ENCODE assay signal across 17 cellular contexts in the genomic region with DNA sequence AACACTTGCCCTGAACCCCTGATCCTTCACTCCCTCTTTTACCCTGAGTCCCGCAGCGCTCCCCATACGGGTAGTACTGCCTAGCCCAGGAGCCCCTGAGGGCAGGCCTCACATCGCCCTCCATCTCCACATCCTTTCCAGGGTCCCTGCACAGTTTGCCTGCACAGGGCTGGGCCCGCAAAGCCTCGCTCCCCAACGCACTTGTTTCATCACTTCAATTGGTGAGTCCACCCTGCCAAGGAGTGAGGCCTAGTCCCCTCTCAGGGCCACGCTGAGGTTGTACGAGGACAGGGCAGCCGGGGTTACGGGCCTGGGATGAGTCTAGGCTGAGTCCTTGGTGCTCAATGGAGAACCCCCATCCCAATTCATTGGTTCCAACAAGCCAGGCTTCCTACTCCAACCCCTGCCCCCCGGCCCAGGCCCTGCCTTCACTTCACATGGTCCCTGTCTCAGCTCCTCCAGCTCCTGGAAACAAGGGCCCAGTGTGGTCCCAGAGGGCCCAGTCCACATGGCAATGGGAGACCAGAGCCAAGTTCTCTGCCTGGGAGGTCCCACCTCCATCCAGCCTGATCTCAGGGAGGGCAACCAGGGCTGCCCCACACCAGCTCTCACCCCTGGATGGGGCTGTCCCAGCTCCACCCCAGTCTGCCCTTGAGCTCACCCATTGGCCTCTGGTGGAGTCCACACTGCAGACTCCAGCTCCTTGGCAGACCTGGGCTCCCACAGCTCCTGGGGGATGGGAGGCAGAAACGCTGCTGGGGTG.
"Had no signal": no experiment of that assay in that cellular context is flagged by ENCODE, and none has a peak within 500 bp of the region (broad histone marks: within the 10 kb centered on the region; RNA-seq: fewer than 3 reads in every experiment).

No MANE protein-coding gene starts in this region.

- H3K9me3 ChIP-seq: heart left ventricle, mucosa of descending colon, pancreas, prostate gland, sigmoid colon, tibial nerve had no signal

- H3K27me3 Mint-ChIP-seq: central memory CD8-positive, alpha-beta T cell; naive thymus-derived CD8-positive, alpha-beta T cell had no signal

- H3K36me3 Mint-ChIP-seq: naive thymus-derived CD8-positive, alpha-beta T cell had no signal

- H3K4me3 ChIP-seq: dorsolateral prefrontal cortex, heart left ventricle, mucosa of descending colon, pancreas, prostate gland, sigmoid colon, skin epidermis, tibial nerve had no signal

- ATAC-seq: esophagus mucosa; heart left ventricle; left colon; mucosa of descending colon; naive thymus-derived CD8-positive, alpha-beta T cell; pancreas had no signal

- H3K4me3 Mint-ChIP-seq: central memory CD8-positive, alpha-beta T cell; naive thymus-derived CD8-positive, alpha-beta T cell had no signal

- H3K27ac ChIP-seq: dorsolateral prefrontal cortex, heart left ventricle, pancreas, prostate gland, sigmoid colon, skin epidermis, tibial nerve had no signal

- H3K9me3 Mint-ChIP-seq: central memory CD8-positive, alpha-beta T cell; naive thymus-derived CD8-positive, alpha-beta T cell had no signal

- H3K36me3 ChIP-seq: heart left ventricle, pancreas, prostate gland, sigmoid colon, tibial nerve had no signal

- H3K27me3 ChIP-seq: dorsolateral prefrontal cortex, heart left ventricle, pancreas, sigmoid colon, tibial nerve had no signal

- DNase-seq: cortex of kidney; dorsolateral prefrontal cortex; effector CD8-positive, alpha-beta T cell; hippocampal formation; left colon; mucosa of descending colon; naive thymus-derived CD8-positive, alpha-beta T cell; nucleus accumbens; sigmoid colon; stimulated activated naive CD4-positive, alpha-beta T cell treated with Interleukin-2 at 50 U/mL for 16 hours had no signal
